In the genomic region with DNA sequence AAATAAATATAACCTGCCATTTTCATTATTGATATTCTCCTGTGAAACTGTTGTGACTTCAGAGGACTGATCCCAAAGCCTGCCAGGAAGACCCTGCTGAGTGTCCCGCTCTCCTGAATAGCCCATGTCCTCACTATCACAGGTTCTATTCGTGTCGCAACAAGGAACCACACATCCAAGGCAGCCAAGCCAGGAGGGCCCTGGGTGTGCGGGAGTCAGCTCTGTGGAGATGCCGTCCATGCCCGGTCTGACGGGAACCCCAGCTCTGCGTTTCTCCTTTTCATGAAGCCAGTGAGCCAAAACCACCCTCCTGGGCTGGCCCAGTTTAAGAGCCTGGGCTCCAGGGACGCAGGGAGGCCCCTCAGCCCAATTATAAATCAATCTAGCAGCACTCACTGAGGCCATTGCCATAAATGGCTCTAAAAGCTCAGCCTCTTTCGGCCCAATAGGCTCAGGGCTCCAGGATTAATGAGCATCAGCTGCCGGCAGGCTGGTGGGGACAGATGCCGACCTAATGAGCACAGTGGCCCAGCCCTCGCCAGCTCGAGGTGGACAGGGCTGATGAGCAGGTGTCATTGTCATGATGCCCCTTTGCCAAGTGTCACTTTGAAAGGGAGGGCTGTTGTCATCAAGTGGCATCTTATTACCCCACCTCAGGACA, we compare ENCODE assay signal across 19 cellular contexts.
DNase-seq lines count a peak whose midpoint lies in the region; ATAC-seq, FAIRE-seq and TF ChIP-seq lines count a peak whose summit lies in the region.
"Had no signal": no experiment of that assay in that cellular context is flagged by ENCODE, and none has a peak within 500 bp of the region (broad histone marks: within the 10 kb centered on the region; RNA-seq: fewer than 3 reads in every experiment).

No MANE protein-coding gene starts in this region.

- intact Hi-C loops in esophagus muscularis mucosa (cut with DNase I): no loop called here
- intact Hi-C loops in psoas muscle (cut with DNase I): loop anchor here (5.0 to 10.0 kb wide), 2 partner anchors 176 to 179 kb away; a partner anchor contains a TSS
- intact Hi-C loops in pancreas (cut with DNase I): no loop called here

- H3K4me3 ChIP-seq in esophagus muscularis mucosa (no peak overlapping the region), psoas muscle (no peak overlapping the region), pancreas (no peak overlapping the region), SJCRH30 (no peak overlapping the region)
- H3K4me3 ChIP-seq: BLaER1, HAP-1 had no signal

- H3K27ac ChIP-seq in esophagus muscularis mucosa (replicated peaks in 1 of 4): peak overlapping the region; percentile 18 to 84 (median 78)
- no peak overlapping the region for H3K27ac ChIP-seq in psoas muscle
- H3K27ac ChIP-seq in pancreas: no peak overlapping the region
- H3K27ac ChIP-seq in SJCRH30: no peak overlapping the region
- H3K27ac ChIP-seq: 22Rv1, BLaER1, KMS-11 had no signal

- no peaks in the 10 kb centered on the region for H3K9me3 ChIP-seq in esophagus muscularis mucosa
- H3K9me3 ChIP-seq in psoas muscle: no peaks in the 10 kb centered on the region
- no peaks in the 10 kb centered on the region for H3K9me3 ChIP-seq in pancreas
- no peaks in the 10 kb centered on the region for H3K9me3 ChIP-seq in SJCRH30 (replicated peaks)
- H3K9me3 ChIP-seq: HAP-1 had no signal

- no peak for TF ChIP-seq EP300 in esophagus muscularis mucosa (IDR thresholded peaks at IDR 0.05)

- FAIRE-seq in pancreas (lab: Jason Lieb, UNC): no peak
- FAIRE-seq: HepG2, RCC 7860 had no signal

- DNase-seq in DMS 273 (lab: John Stamatoyannopoulos, UW; ENCODE audit: unreplicated experiment): peak; percentile 32
- no peak for DNase-seq in DMS 273 treated with DMSO at 0.1 percent for 48 hours (lab: John Stamatoyannopoulos, UW)
- DNase-seq in NCI-H1694 treated with DMSO at 0.1 percent for 48 hours (lab: John Stamatoyannopoulos, UW): peak; percentile 17
- no peak for DNase-seq in esophagus muscularis mucosa (ENCODE audit: extremely low spot score)
- peak in 1 of 2 donors; percentile 40 for DNase-seq in psoas muscle
- no peak for DNase-seq in pancreas
- no peak for DNase-seq in SJCRH30
- DNase-seq: DMS53, NCI-H2029 treated with DMSO at 0.1 percent for 48 hours, NCI-H226, NCI-H774, SIG-M5 had no signal

- H3K4me1 ChIP-seq in esophagus muscularis mucosa (peaks cover 63 to 76% (median 73%) of the 10 kb centered on the region in 4 donors), psoas muscle (peaks cover 10% of the 10 kb centered on the region), pancreas (no peaks in the 10 kb centered on the region), SJCRH30 (no peaks in the 10 kb centered on the region)
- H3K4me1 ChIP-seq: HAP-1 had no signal

- 84% methylated on average over 12 of the region's 14 CpGs for WGBS in esophagus muscularis mucosa
- WGBS in psoas muscle, 3 donors: 76 to 79% (median 78%) methylated on average over 14 of the region's 14 CpGs
- WGBS in pancreas, 2 donors: 88 to 94% methylated on average over 14 of the region's 14 CpGs

- H3K36me3 ChIP-seq in esophagus muscularis mucosa (no peaks in the 10 kb centered on the region), psoas muscle (ENCODE audit: insufficient read depth in 1 of 2, low read depth in 1 of 2) (no peaks in the 10 kb centered on the region), pancreas (no peaks in the 10 kb centered on the region), SJCRH30 (no peaks in the 10 kb centered on the region)
- H3K36me3 ChIP-seq: BLaER1, HAP-1 had no signal

- no peak for TF ChIP-seq POLR2A in esophagus muscularis mucosa (IDR thresholded peaks at IDR 0.05; ENCODE audit: low read depth)

- H3K27me3 ChIP-seq in esophagus muscularis mucosa (no peaks in the 10 kb centered on the region), psoas muscle (ENCODE audit: insufficient read depth in 3 of 3, low read length in 2 of 3) (no peaks in the 10 kb centered on the region), pancreas (no peaks in the 10 kb centered on the region), SJCRH30 (no peaks in the 10 kb centered on the region)
- H3K27me3 ChIP-seq: BLaER1 had no signal

- ATAC-seq in psoas muscle: peak; percentile 35 to 88 (median 64)
- no peak for ATAC-seq in pancreas
- no peak for ATAC-seq in HG02884 (IDR thresholded peaks at IDR 0.05; ENCODE audit: unreplicated experiment)
- ATAC-seq: HepG2 had no signal

- no peak for TF ChIP-seq CTCF in esophagus muscularis mucosa (IDR thresholded peaks at IDR 0.05)
- TF ChIP-seq CTCF in psoas muscle (IDR thresholded peaks at IDR 0.05): no peak
- no peak for TF ChIP-seq CTCF in pancreas (IDR thresholded peaks at IDR 0.05)

Comparison
In these comparisons a context has a peak if more than half of its experiments do, and no peak if none do; other contexts are left out.
1. DNase-seq: peak in DMS 273 (single experiment) and NCI-H1694 treated with DMSO at 0.1 percent for 48 hours (single experiment); none in DMS 273 treated with DMSO at 0.1 percent for 48 hours (single experiment), esophagus muscularis mucosa (single experiment), pancreas (0 of 6) and SJCRH30 (0 of 2).
2. H3K27ac ChIP-seq: peak in esophagus muscularis mucosa (4 of 4); none in psoas muscle (single experiment), pancreas (0 of 4) and SJCRH30 (single experiment).
3. ATAC-seq: peak in psoas muscle (4 of 4); none in pancreas (0 of 4) and HG02884 (single experiment).
4. intact Hi-C loops: an anchor here in psoas muscle (5.0 to 10.0 kb wide); none called in esophagus muscularis mucosa and pancreas.